In the genomic region with DNA sequence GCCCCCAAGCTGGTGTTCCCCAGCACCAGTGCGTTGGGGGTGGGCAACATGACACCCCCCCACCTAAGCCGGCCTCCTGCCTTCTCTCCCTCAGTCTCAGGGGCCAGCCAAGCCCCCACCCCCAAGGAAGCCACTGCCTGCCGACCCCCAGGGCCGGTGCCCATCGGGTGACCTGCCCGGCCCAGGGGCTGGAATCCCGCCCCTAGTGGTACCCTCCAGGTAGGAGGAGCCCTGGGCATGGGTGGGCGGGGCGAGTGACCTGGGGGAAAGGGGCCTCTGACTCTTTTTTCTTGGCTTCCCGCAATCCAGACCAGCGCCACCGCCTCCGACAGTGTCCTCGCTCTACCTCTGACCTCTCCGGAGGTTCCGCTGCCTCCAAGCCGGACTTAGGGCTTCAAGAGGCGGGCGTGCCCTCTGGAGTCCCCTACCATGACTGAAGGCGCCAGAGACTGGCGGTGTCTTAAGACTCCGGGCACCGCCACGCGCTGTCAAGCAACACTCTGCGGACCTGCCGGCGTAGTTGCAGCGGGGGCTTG, we compare ENCODE assay signal across 8 cellular contexts. TPM values are rescaled to one million over a fixed set of nuclear protein-coding genes. Genes with fewer than 3 reads are reported as not detected.
DNase-seq lines count a peak whose midpoint lies in the region; ATAC-seq, FAIRE-seq and TF ChIP-seq lines count a peak whose summit lies in the region.

No MANE protein-coding gene starts in this region.

- H3K18ac ChIP-seq in IMR-90 (ENCODE audit: low read depth, low read length): no peak overlapping the region

- H3K9me3 ChIP-seq in DND-41 (ENCODE audit: insufficient read depth, low read length, severe bottlenecking) (no peaks in the 10 kb centered on the region), IMR-90 (ENCODE audit: control insufficient read depth, insufficient read depth, low read length) (no peaks in the 10 kb centered on the region)

- no peak overlapping the region for H3K4me3 ChIP-seq in DND-41 (ENCODE audit: low read depth in 1 of 2, low read length in 2 of 2)
- no peak overlapping the region for H3K4me3 ChIP-seq in IMR-90 (ENCODE audit: insufficient read depth, low read depth, low read length)
- peak overlapping the region; percentile 94 for H3K4me3 ChIP-seq in coronary artery

- H3K27me3 Mint-ChIP-seq in nephron progenitor cell (ENCODE audit: low read depth, poor library complexity): peaks cover 16% of the 10 kb centered on the region

- peak overlapping the region; percentile 89 for H3K4me3 Mint-ChIP-seq in nephron progenitor cell

- no peak overlapping the region for H4K8ac ChIP-seq in IMR-90 (ENCODE audit: low read depth in 2 of 2, low read length in 2 of 2)

- TF ChIP-seq POLR2A in IMR-90 (IDR thresholded peaks at IDR 0.05; ENCODE audit: low read depth, low read length): no peak

- H4K5ac ChIP-seq in IMR-90 (ENCODE audit: low read depth, low read length): no peak overlapping the region

- FAIRE-seq in frontal cortex (lab: Jason Lieb, UNC): no peak

- no peak overlapping the region for H3K56ac ChIP-seq in IMR-90 (ENCODE audit: extremely low read depth, insufficient read depth, low read length)

- no peak overlapping the region for H3K14ac ChIP-seq in IMR-90 (replicated peaks; ENCODE audit: low read depth, low read length)

- WGBS in IMR-90 (ENCODE audit: extremely low coverage in 2 of 2, insufficient read length in 1 of 2), 2 experiments: 30% methylated on average over 6 of the region's 29 CpGs; no CpG with 5 or more reads in 1 of the 2 experiments

- no peaks in the 10 kb centered on the region for H3K9me3 Mint-ChIP-seq in nephron progenitor cell

- no peak overlapping the region for H3K27ac Mint-ChIP-seq in nephron progenitor cell

- H3K4me1 ChIP-seq in DND-41 (ENCODE audit: insufficient read depth, low read length) (peaks cover 33% of the 10 kb centered on the region), IMR-90 (ENCODE audit: control insufficient read depth, insufficient read depth, low read length) (peaks cover 4% of the 10 kb centered on the region; the same call in 1 of the 2 replicates)

- H3K9me1 ChIP-seq in IMR-90 (ENCODE audit: insufficient read depth, low read length): peaks cover 3% of the 10 kb centered on the region; the same call in 1 of the 2 replicates

- no peak overlapping the region for H3K23ac ChIP-seq in IMR-90 (ENCODE audit: low read depth, low read length)

- POLR2A ChIA-PET in IMR-90 (lab: Charles Lee; ENCODE audit: unreplicated experiment): no interaction called here

- in situ Hi-C loops in IMR-90 (cut with MboI; ENCODE audit: low sequenced_read_pairs): no loop called here

- peaks cover 3% of the 10 kb centered on the region for H3K79me2 ChIP-seq in DND-41 (ENCODE audit: insufficient read depth, low read length)

- H4K20me1 ChIP-seq in DND-41 (ENCODE audit: insufficient read depth, low read length): peaks cover 39% of the 10 kb centered on the region
- peaks cover 17% of the 10 kb centered on the region for H4K20me1 ChIP-seq in IMR-90 (ENCODE audit: insufficient read depth, low read length)

- H3K36me3 Mint-ChIP-seq in nephron progenitor cell (ENCODE audit: low read depth): peaks cover 14% of the 10 kb centered on the region

- H2BK20ac ChIP-seq in IMR-90 (ENCODE audit: low read depth, low read length): no peak overlapping the region

- H3K27ac ChIP-seq in DND-41 (ENCODE audit: low read length) (no peak overlapping the region), IMR-90 (ENCODE audit: insufficient read depth, low read length) (no peak overlapping the region), coronary artery (no peak overlapping the region)

- BruUV-seq in IMR-90 (replicated peaks; lab: Mats Ljungman, UMichigan): no TSS peak

- no peak for TF ChIP-seq CTCF in DND-41 (IDR thresholded peaks at IDR 0.05; ENCODE audit: borderline replicate concordance, extremely low read depth, low read length, poor library complexity, severe bottlenecking)
- TF ChIP-seq CTCF in IMR-90 (conservative IDR thresholded peaks at IDR 0.05; ENCODE audit: low read depth, low read length): peak; percentile 17; the same call in 1 of the 2 replicates
- TF ChIP-seq CTCF in coronary artery (IDR thresholded peaks at IDR 0.05): no peak
- no peak for TF ChIP-seq CTCF in nephron progenitor cell (IDR thresholded peaks at IDR 0.05)

- DNase-seq in DND-41 (no peak), IMR-90 (no peak), coronary artery (ENCODE audit: low spot score) (no peak), nephron progenitor cell (peak; percentile 73), T-helper 9 cell (no peak), frontal cortex (ENCODE audit: low spot score in 2 of 2) (no peak), AG08395 (ENCODE audit: low spot score) (no peak), nucleus accumbens (lab: John Stamatoyannopoulos, UW) (no peak)

- no peak overlapping the region for H3K9ac ChIP-seq in DND-41 (ENCODE audit: low read depth, low read length)
- H3K9ac ChIP-seq in IMR-90 (ENCODE audit: low read depth, low read length): no peak overlapping the region

- CTCF ChIA-PET in IMR-90 (lab: Yijun Ruan, JAX): interaction anchor here (0.6 to 1.5 kb wide), 6 partner anchors 13 to 155 kb away, joined by 3 to 12 read pairs (median 4); no protein-coding TSS in a partner anchor

- no peak overlapping the region for H2AK9ac ChIP-seq in IMR-90 (replicated peaks; ENCODE audit: low read depth, low read length, poor library complexity)

- ATAC-seq in DND-41 (ENCODE audit: insufficient read depth, low read depth) (no peak), IMR-90 (ENCODE audit: low read depth) (no peak)

- dilution Hi-C loops in IMR-90 (cut with HindIII; ENCODE audit: low sequenced_read_pairs, unreplicated experiment): no loop called here

- peaks cover 50% of the 10 kb centered on the region for H3K4me1 Mint-ChIP-seq in nephron progenitor cell

- H2BK120ac ChIP-seq in IMR-90 (ENCODE audit: low read depth, low read length): no peak overlapping the region

- H4K91ac ChIP-seq in IMR-90 (ENCODE audit: insufficient read depth, low read depth, low read length): no peak overlapping the region

- H3K27me3 ChIP-seq in DND-41 (ENCODE audit: insufficient read depth, low read length, poor library complexity) (peaks cover 9% of the 10 kb centered on the region), IMR-90 (ENCODE audit: control insufficient read depth, insufficient read depth, low read length) (no peaks in the 10 kb centered on the region)

- intact Hi-C loops in IMR-90 (cut with micrococcal nuclease): loop anchor here (5.0 kb wide), 1 partner anchor 105 kb away; the partner anchor contains the start of gene PBXIP1

- no peak overlapping the region for H2BK5ac ChIP-seq in IMR-90 (ENCODE audit: low read depth, low read length, poor library complexity, severe bottlenecking)

- H3K4me2 ChIP-seq in DND-41 (ENCODE audit: insufficient read depth, low read length): 0 out of 2 replicates have a peak overlapping the region, but pooled peaks have one; percentile 3
- H3K4me2 ChIP-seq in IMR-90 (ENCODE audit: low read depth, low read length): no peak overlapping the region

- H3K79me1 ChIP-seq in IMR-90 (ENCODE audit: low read depth in 1 of 2, low read length in 2 of 2): peaks cover 10 to 17% of the 10 kb centered on the region in 2 experiments

- H3K4ac ChIP-seq in IMR-90 (ENCODE audit: low read depth, low read length): no peak overlapping the region

- TF ChIP-seq RAD21 in IMR-90 (IDR thresholded peaks at IDR 0.05; ENCODE audit: low read length): no peak

- H3K36me3 ChIP-seq in DND-41 (ENCODE audit: insufficient read depth, low read length): peaks cover 7% of the 10 kb centered on the region; the same call in 1 of the 2 replicates
- peaks cover 14% of the 10 kb centered on the region for H3K36me3 ChIP-seq in IMR-90 (ENCODE audit: control insufficient read depth, insufficient read depth, low read length)

- no peak overlapping the region for H2AK5ac ChIP-seq in IMR-90 (ENCODE audit: low read depth, low read length)

- H2AFZ ChIP-seq in DND-41 (ENCODE audit: low read depth, low read length) (no peak overlapping the region), IMR-90 (replicated peaks; ENCODE audit: low read length, poor library complexity) (peak overlapping the region; percentile 64)

- H2BK15ac ChIP-seq in IMR-90 (ENCODE audit: low read depth, low read length): no peak overlapping the region

TF ChIP-seq in IMR-90, 13 proteins besides CTCF, POLR2A, EP300 and RAD21:
- TF ChIP-seq CEBPB (IDR thresholded peaks at IDR 0.05; ENCODE audit: low read depth, low read length) (no peak), MXI1 (IDR thresholded peaks at IDR 0.05; ENCODE audit: borderline replicate concordance, low read depth, low read length) (no peak), MAFK (IDR thresholded peaks at IDR 0.05; ENCODE audit: low read depth, low read length) (no peak), MAZ (IDR thresholded peaks at IDR 0.05; ENCODE audit: borderline replicate concordance, low read depth, low read length) (no peak), CHD1 (IDR thresholded peaks at IDR 0.05; ENCODE audit: low read depth, low read length) (no peak), NFE2L2 (IDR thresholded peaks at IDR 0.05; ENCODE audit: low read depth, low read length) (no peak), RCOR1 (IDR thresholded peaks at IDR 0.05; ENCODE audit: insufficient replicate concordance, low read length) (no peak)

RNA-seq across cellular contexts. Expression of gene EFNA4, which starts 1.3 kb away (rescaled TPM):
- total RNA-seq in IMR-90 (2012; rRNA removed) (3.3 and 3.8 TPM in 2 replicates), frontal cortex (0.82 TPM)
- 11.8 and 16.3 TPM in 2 replicates for polyA plus RNA-seq in IMR-90 (2012; rRNA removed)
- 11.9 and 15.9 TPM in 2 replicates for polyA plus RNA-seq in IMR-90 (2012; cell fraction: cytosol; rRNA removed)
- polyA plus RNA-seq in IMR-90 (2012; cell fraction: nucleus; rRNA removed; ENCODE audit: low replicate concordance): 7.3 and 9.8 TPM in 2 replicates

RNA-seq across cellular contexts. Expression of gene ADAM15, which starts 11.1 kb away (rescaled TPM):
- total RNA-seq in IMR-90 (2012; rRNA removed) (25.6 and 29.7 TPM in 2 replicates), frontal cortex (11.8 TPM)
- polyA plus RNA-seq in IMR-90 (2012; rRNA removed): 52.4 and 65.6 TPM in 2 replicates
- 37.6 and 68.1 TPM in 2 replicates for polyA plus RNA-seq in IMR-90 (2012; cell fraction: cytosol; rRNA removed)
- polyA plus RNA-seq in IMR-90 (2012; cell fraction: nucleus; rRNA removed; ENCODE audit: low replicate concordance): 71.0 and 198 TPM in 2 replicates

RNA-seq across cellular contexts. Expression of gene EFNA3, which starts 16.4 kb away (rescaled TPM):
- total RNA-seq in IMR-90 (2012; rRNA removed): 0.56 and 0.72 TPM in 2 replicates
- polyA plus RNA-seq in IMR-90 (2012; rRNA removed): 1.6 TPM in 2 replicates
- 0.75 and 1.8 TPM in 2 replicates for polyA plus RNA-seq in IMR-90 (2012; cell fraction: cytosol; rRNA removed)
- polyA plus RNA-seq in IMR-90 (2012; cell fraction: nucleus; rRNA removed; ENCODE audit: low replicate concordance): 1.4 and 1.5 TPM in 2 replicates
- 9.8 TPM for total RNA-seq in frontal cortex

RNA-seq across cellular contexts. Expression of gene DCST1, which starts 28.6 kb away (rescaled TPM):
- total RNA-seq in IMR-90 (2012; rRNA removed): not detected in 2 replicates
- polyA plus RNA-seq in IMR-90 (2012; rRNA removed): not detected in 2 replicates
- not detected in 2 replicates for polyA plus RNA-seq in IMR-90 (2012; cell fraction: cytosol; rRNA removed)
- 0.03 TPM in 1 of 2 replicates, not detected in the other for polyA plus RNA-seq in IMR-90 (2012; cell fraction: nucleus; rRNA removed; ENCODE audit: low replicate concordance)
- not detected for total RNA-seq in frontal cortex

RNA-seq across cellular contexts. Expression of gene DCST2, which starts 28.6 kb away (rescaled TPM):
- total RNA-seq in IMR-90 (2012; rRNA removed) (not detected in 2 replicates), frontal cortex (under 0.01 TPM)
- 0.14 and 0.30 TPM in 2 replicates for polyA plus RNA-seq in IMR-90 (2012; rRNA removed)
- polyA plus RNA-seq in IMR-90 (2012; cell fraction: cytosol; rRNA removed): 0.04 and 0.19 TPM in 2 replicates
- 2.9 TPM in 2 replicates for polyA plus RNA-seq in IMR-90 (2012; cell fraction: nucleus; rRNA removed; ENCODE audit: low replicate concordance)
